Comparison of ENCODE assay signal across 15 cellular contexts in the genomic region with DNA sequence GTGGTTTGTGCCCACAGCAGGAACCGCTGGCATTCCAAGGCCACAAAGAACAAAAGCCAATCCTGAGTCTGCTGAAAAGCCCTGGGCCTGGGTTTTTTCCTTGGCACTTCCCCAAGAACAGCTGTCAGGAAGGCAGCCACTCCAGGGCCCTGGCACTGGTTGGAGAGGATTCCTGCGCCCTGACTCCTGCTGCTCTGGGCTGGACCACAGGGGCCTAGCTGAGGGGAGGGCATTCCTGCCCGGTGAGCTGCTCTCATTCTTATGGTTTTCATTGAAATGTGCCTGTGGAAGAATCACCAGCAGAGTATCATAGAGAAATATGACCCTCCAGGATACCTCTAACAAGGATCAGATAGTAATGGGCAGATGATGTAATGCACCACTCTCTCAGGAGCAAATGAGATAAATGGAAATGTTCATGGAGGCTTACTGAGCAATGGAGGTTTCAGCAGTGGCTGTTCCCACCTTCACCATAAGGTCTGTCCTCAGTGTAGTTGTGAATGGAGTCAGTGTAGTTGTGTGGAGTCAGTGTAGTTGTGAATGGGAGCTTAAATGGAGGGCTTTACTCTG. TPM values are rescaled to one million over a fixed set of nuclear protein-coding genes. Genes with fewer than 3 reads are reported as not detected.
DNase-seq lines count a peak whose midpoint lies in the region; ATAC-seq, FAIRE-seq and TF ChIP-seq lines count a peak whose summit lies in the region.
"Not testable (repeated sequence)": the region's sequence is repeated elsewhere in the genome, so short reads cannot be mapped to it uniquely, and the experiment has no call there.
"Had no signal": no experiment of that assay in that cellular context is flagged by ENCODE, and none has a peak within 500 bp of the region (broad histone marks: within the 10 kb centered on the region; RNA-seq: fewer than 3 reads in every experiment).

No MANE protein-coding gene starts in this region.

- TF ChIP-seq POLR2A in HCT116 (IDR thresholded peaks at IDR 0.05; ENCODE audit: borderline replicate concordance, extremely low read depth, insufficient read depth, insufficient read length); sigmoid colon (IDR thresholded peaks at IDR 0.05): not testable (repeated sequence)

- peaks cover 6 to 11% of the 10 kb centered on the region in 2 experiments for H3K4me1 ChIP-seq in HCT116 (ENCODE audit: control insufficient read depth in 1 of 2, insufficient read depth in 2 of 2, low read length in 2 of 2)
- not testable (repeated sequence) for H3K4me1 ChIP-seq in lower lobe of right lung, sigmoid colon

- H3K4me3 ChIP-seq in HCT116 (replicated peaks in 1 of 2; ENCODE audit: low read depth in 1 of 2, low read length in 2 of 2); lower lobe of right lung; sigmoid colon: not testable (repeated sequence)

- DNase-seq in ACHN (peak; percentile 69), RCC 7860 (ENCODE audit: low spot score) (peak; percentile 85), amniotic stem cell (lab: John Stamatoyannopoulos, UW) (peak; percentile 12), epithelial cell of prostate (ENCODE audit: low read depth, low spot score) (peak; percentile 10), lower lobe of right lung (peak; percentile 77), sigmoid colon (peak; percentile 76)
- DNase-seq in HCT116 (ENCODE audit: low read depth, low spot score); Right ventricle myocardium inferior (ENCODE audit: missing footprints): not testable (repeated sequence)

- not testable (repeated sequence) for TF ChIP-seq RAD21 in HCT116 (IDR thresholded peaks at IDR 0.05; ENCODE audit: low read depth)

- H3K9ac ChIP-seq in HCT116 (ENCODE audit: low read length): not testable (repeated sequence)

- intact Hi-C loops in HCT116 (cut with micrococcal nuclease); Right ventricle myocardium inferior (cut with DNase I); lower lobe of right lung (cut with DNase I); sigmoid colon (cut with DNase I): not testable (repeated sequence)

- CTCF ChIA-PET in HCT116 (lab: Charles Lee): not testable (repeated sequence)

- H3K36me3 ChIP-seq in HCT116 (ENCODE audit: control insufficient read depth in 1 of 2, insufficient read depth in 2 of 2, low read length in 2 of 2); lower lobe of right lung; sigmoid colon: not testable (repeated sequence)

- H3K4me2 ChIP-seq in HCT116 (ENCODE audit: low read length): peak overlapping the region; percentile 42; the same call in 1 of the 2 replicates

- in situ Hi-C loops in ACHN (cut with HindIII; ENCODE audit: low pct_ligation_motif_present, low pct_unique_long_range_greater_than_20kb, low sequenced_read_pairs): not testable (repeated sequence)

- not testable (repeated sequence) for TF ChIP-seq CTCF in HCT116 (IDR thresholded peaks at IDR 0.05 in 2 of 3, conservative IDR thresholded peaks at IDR 0.05 in 1 of 3; ENCODE audit: borderline replicate concordance in 1 of 3, insufficient read depth in 1 of 3, low read depth in 2 of 3, low read length in 2 of 3); lower lobe of right lung (IDR thresholded peaks at IDR 0.05); sigmoid colon (IDR thresholded peaks at IDR 0.05)

- not testable (repeated sequence) for H3K27me3 ChIP-seq in HCT116 (ENCODE audit: insufficient read depth, low read length); lower lobe of right lung (ENCODE audit: low read depth); sigmoid colon

- not testable (repeated sequence) for H3K79me2 ChIP-seq in HCT116 (ENCODE audit: insufficient read depth, low read length)

- 41 to 54% methylated on average over 2 of the region's 3 CpGs for WGBS in sigmoid colon, 2 donors

- H2AFZ ChIP-seq in HCT116 (ENCODE audit: low read depth, low read length, poor library complexity, severe bottlenecking): not testable (repeated sequence)

- not testable (repeated sequence) for TF ChIP-seq EP300 in sigmoid colon (IDR thresholded peaks at IDR 0.05)

- ATAC-seq in HCT116 (peak; percentile 89), Right ventricle myocardium inferior (peak; percentile 84), lower lobe of right lung (peak; percentile 93 to 96)

- H3K27ac ChIP-seq in HCT116 (ENCODE audit: low read depth, low read length): peak overlapping the region; percentile 62; the same call in 1 of the 2 replicates
- not testable (repeated sequence) for H3K27ac ChIP-seq in epithelial cell of prostate, lower lobe of right lung
- peak overlapping the region in 3 of 4 donors; percentile 50 to 76 (median 74) for H3K27ac ChIP-seq in sigmoid colon

- BruUV-seq in HCT116 (replicated peaks; lab: Mats Ljungman, UMichigan): not testable (repeated sequence)

- POLR2A ChIA-PET in HCT116 (lab: Charles Lee): not testable (repeated sequence)

- peak; percentile 99 for FAIRE-seq in RCC 7860 (lab: Jason Lieb, UNC)

- not testable (repeated sequence) for H4K20me1 ChIP-seq in HCT116 (ENCODE audit: insufficient read depth)

- RAD21 ChIA-PET in HCT116 (lab: Charles Lee; ENCODE audit: low non-redundant PET in 1 of 2, low total read pairs in 2 of 2, uncharacterized antibody in 2 of 2, unreplicated experiment in 2 of 2): not testable (repeated sequence)

- not testable (repeated sequence) for H3K9me3 ChIP-seq in HCT116 (ENCODE audit: control insufficient read depth in 1 of 2, insufficient read depth in 1 of 2, low read depth in 1 of 2, low read length in 2 of 2); lower lobe of right lung; sigmoid colon

- H3K9me2 ChIP-seq in HCT116 (ENCODE audit: insufficient read depth): not testable (repeated sequence)

TF ChIP-seq in HCT116, 20 proteins besides CTCF, POLR2A, EP300 and RAD21:
- TF ChIP-seq FOSL1 (IDR thresholded peaks at IDR 0.05; ENCODE audit: low read depth): 0 out of 2 replicates have a peak, but pooled peaks have one; percentile 15
- TF ChIP-seq JUND (IDR thresholded peaks at IDR 0.05): 0 out of 2 replicates have a peak, but pooled peaks have one; percentile 21
- TF ChIP-seq SP1 (IDR thresholded peaks at IDR 0.05; ENCODE audit: low read depth): peak; percentile 29

RNA-seq across cellular contexts. Expression of a gene that starts 32.1 kb away (rescaled TPM):
- total RNA-seq in HCT116 (2021; ENCODE audit: unreplicated experiment) (25.4 TPM), Right ventricle myocardium inferior (41.6 TPM), lower lobe of right lung (19.4 TPM), sigmoid colon (10 to 100 TPM in 3 of 4 donors, 1 to 10 TPM in 1; 8.9 to 19.4 (median 11.8) TPM)
- polyA plus RNA-seq in HCT116 (2012): 31.9 and 32.0 TPM in 2 replicates
- 10 to 100 TPM; 19.7 to 30.5 (median 27.0) TPM for polyA plus RNA-seq in sigmoid colon

RNA-seq across cellular contexts. Expression of a gene that starts 50.0 kb away (rescaled TPM):
- total RNA-seq in HCT116 (2021; ENCODE audit: unreplicated experiment): not detected
- not detected in 2 replicates for polyA plus RNA-seq in HCT116 (2012)
- total RNA-seq in Right ventricle myocardium inferior: not detected
- not detected for total RNA-seq in lower lobe of right lung
- total RNA-seq in sigmoid colon: not detected
- not detected for polyA plus RNA-seq in sigmoid colon
- total RNA-seq: activated CD4-positive, alpha-beta T cell treated with anti-CD3 and anti-CD28 coated beads, Interleukin-2, amount 10 ng/mL, durations not matched to agents 24 days and 14 days; activated naive CD8-positive, alpha-beta T cell treated with anti-CD3 and anti-CD28 coated beads for 36 hours; activated T-helper 17 cell treated with anti-CD3 and anti-CD28 coated beads, Interleukin-2, amount 50 U/mL, for 72 hours; liver; ureter had no signal
- polyA plus RNA-seq: CD14-positive monocyte, liver, small intestine had no signal
